In the genomic region with DNA sequence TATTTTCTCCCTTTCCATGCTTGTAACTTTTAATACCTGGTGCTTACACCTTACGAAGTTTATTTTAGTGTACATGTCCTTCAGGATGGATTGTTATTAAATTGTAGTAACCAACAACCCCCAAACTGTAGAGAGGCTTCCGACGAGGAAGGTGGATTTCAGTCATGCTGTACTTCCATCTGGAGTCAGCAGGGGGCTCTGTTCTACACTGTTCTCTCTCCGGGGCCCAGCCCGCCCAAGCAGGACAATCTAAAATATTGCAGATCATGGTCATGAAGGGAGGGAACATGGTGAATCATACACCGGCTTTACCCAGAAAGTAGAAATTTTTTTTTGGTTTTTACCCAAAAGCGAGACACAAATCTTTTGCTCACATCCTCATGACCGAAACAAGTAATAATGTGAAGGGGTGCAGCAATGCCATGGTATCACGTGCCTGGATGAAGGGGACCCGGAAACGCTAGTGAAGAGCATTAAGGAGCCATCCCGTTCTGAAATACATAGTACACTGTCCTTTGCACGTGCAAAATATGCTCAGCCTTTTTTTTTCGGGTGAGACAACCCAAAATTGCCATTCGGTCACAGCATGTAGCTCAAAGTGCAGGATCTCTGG, we compare ENCODE assay signal across 8 cellular contexts.
DNase-seq lines count a peak whose midpoint lies in the region; ATAC-seq, FAIRE-seq and TF ChIP-seq lines count a peak whose summit lies in the region.

No MANE protein-coding gene starts in this region.

- no peak overlapping the region for H3K4me2 ChIP-seq in GM12878 (ENCODE audit: control insufficient read depth, insufficient read depth)

- no peaks in the 10 kb centered on the region for H4K20me1 ChIP-seq in GM12878 (ENCODE audit: control insufficient read depth, insufficient read depth)

- TF ChIP-seq CTCF in GM12878 (IDR thresholded peaks at IDR 0.05 in 2 of 3, conservative IDR thresholded peaks at IDR 0.05 in 1 of 3; ENCODE audit: control insufficient read depth in 2 of 3, extremely low read depth in 1 of 3, insufficient read depth in 1 of 3, low read depth in 3 of 3, low read length in 3 of 3) = peak; percentile 78 to 80 (median 78)

- no peak overlapping the region for H3K4me3 ChIP-seq in Jurkat, Clone E6-1 (ENCODE audit: low read length)
- H3K4me3 ChIP-seq in GM12878 = no peak overlapping the region

- no peak overlapping the region for H3K27ac ChIP-seq in GM12878 (ENCODE audit: control insufficient read depth, insufficient read depth)

- no TSS peak for BruUV-seq in GM12878 (replicated peaks; lab: Mats Ljungman, UMichigan)

- 31% methylated on average over 15 of the region's 15 CpGs for WGBS in GM12878 (ENCODE audit: insufficient coverage, insufficient replicate concordance, low lambda C conversion rate, missing lambda C conversion rate)

- no peaks in the 10 kb centered on the region for H3K9me3 ChIP-seq in GM12878 (replicated peaks; ENCODE audit: control insufficient read depth, insufficient read depth, low read length)

- no peak for TF ChIP-seq POLR2A in GM12878 (IDR thresholded peaks at IDR 0.05; ENCODE audit: low read depth, low read length)

- no peaks in the 10 kb centered on the region for H3K36me3 ChIP-seq in GM12878 (ENCODE audit: control insufficient read depth in 2 of 2, insufficient read depth in 2 of 2, low read length in 1 of 2)

- in situ Hi-C loops in GM12878 (cut with MboI) = loop anchor here (5.0 to 10.0 kb wide), 2 partner anchors 885 to 1277 kb away; a partner anchor contains a TSS

- no peak overlapping the region for H2AFZ ChIP-seq in GM12878 (ENCODE audit: control insufficient read depth, low read depth, low read length)

- POLR2A ChIA-PET in GM12878 (lab: Charles Lee) = no interaction called here

- SMC1A ChIA-PET in GM12878 (lab: Charles Lee; ENCODE audit: uncharacterized antibody, unreplicated experiment) = no interaction called here

- peak; percentile 4 for DNase-seq in GDM1 (lab: John Stamatoyannopoulos, UW)
- peak; percentile 19 for DNase-seq in Jurkat, Clone E6-1 (ENCODE audit: low read depth, low spot score)
- DNase-seq in T-helper 22 cell (ENCODE audit: low read depth) = peak; percentile 8
- DNase-seq in GM12878 (ENCODE audit: low read depth, low spot score) = no peak
- DNase-seq in iPS DF 19.7 (ENCODE audit: low read depth, low spot score) = peak; percentile 9
- DNase-seq in smooth muscle cell of the brain vasculature (ENCODE audit: low read depth, low spot score) = peak; percentile 23

- no peak for TF ChIP-seq EP300 in GM12878 (IDR thresholded peaks at IDR 0.05; ENCODE audit: borderline replicate concordance in 1 of 2, control insufficient read depth in 1 of 2, low read depth in 2 of 2, low read length in 2 of 2)

- TF ChIP-seq RAD21 in GM12878 (IDR thresholded peaks at IDR 0.05; ENCODE audit: insufficient read depth, low read depth, low read length) = peak; percentile 73

- no peaks in the 10 kb centered on the region for H3K79me2 ChIP-seq in GM12878 (ENCODE audit: control insufficient read depth, insufficient read depth, low read length)

- FAIRE-seq in GM12878 (lab: Jason Lieb, UNC) = no peak

- CTCF ChIA-PET in GM12878 (lab: Yijun Ruan, JAX) = interaction anchor here (1.0 to 1.6 kb wide), 2 partner anchors 415 to 886 kb away, joined by 5 read pairs; no protein-coding TSS in a partner anchor

- H3K4me1 ChIP-seq in GM12878 (ENCODE audit: control insufficient read depth, insufficient read depth, low read length) = no peaks in the 10 kb centered on the region

- RAD21 ChIA-PET in GM12878 (lab: Charles Lee; ENCODE audit: unreplicated experiment) = no interaction called here

- ATAC-seq in GM21717 (IDR thresholded peaks at IDR 0.05; ENCODE audit: unreplicated experiment) = peak; percentile 80
- peak; percentile 85 for ATAC-seq in GM12878
- ATAC-seq in HG03039 (IDR thresholded peaks at IDR 0.05; ENCODE audit: unreplicated experiment) = no peak

- no peaks in the 10 kb centered on the region for H3K27me3 ChIP-seq in GM12878 (replicated peaks in 1 of 2; ENCODE audit: control insufficient read depth in 2 of 2, insufficient read depth in 2 of 2, low read length in 1 of 2)

- no peak overlapping the region for H3K9ac ChIP-seq in GM12878 (ENCODE audit: control insufficient read depth, insufficient read depth, low read length)

- intact Hi-C loops in GM12878 (cut with micrococcal nuclease; ENCODE audit: unreplicated experiment) = loop anchor here (1.0 to 10.0 kb wide), 4 partner anchors 345 to 1280 kb away; no protein-coding TSS in a partner anchor

TF ChIP-seq in GM12878, 131 proteins besides CTCF, POLR2A, EP300 and RAD21:
- TF ChIP-seq YY1 (IDR thresholded peaks at IDR 0.05; ENCODE audit: low read depth, low read length) (peak; percentile 47; the same call in 1 of the 2 replicates), IRF4 (IDR thresholded peaks at IDR 0.05; ENCODE audit: low read depth, low read length) (no peak), SMC3 (IDR thresholded peaks at IDR 0.05; ENCODE audit: borderline replicate concordance, low read length) (peak; percentile 84)
